ENCODE assay signal across 8 cellular contexts in the genomic region with DNA sequence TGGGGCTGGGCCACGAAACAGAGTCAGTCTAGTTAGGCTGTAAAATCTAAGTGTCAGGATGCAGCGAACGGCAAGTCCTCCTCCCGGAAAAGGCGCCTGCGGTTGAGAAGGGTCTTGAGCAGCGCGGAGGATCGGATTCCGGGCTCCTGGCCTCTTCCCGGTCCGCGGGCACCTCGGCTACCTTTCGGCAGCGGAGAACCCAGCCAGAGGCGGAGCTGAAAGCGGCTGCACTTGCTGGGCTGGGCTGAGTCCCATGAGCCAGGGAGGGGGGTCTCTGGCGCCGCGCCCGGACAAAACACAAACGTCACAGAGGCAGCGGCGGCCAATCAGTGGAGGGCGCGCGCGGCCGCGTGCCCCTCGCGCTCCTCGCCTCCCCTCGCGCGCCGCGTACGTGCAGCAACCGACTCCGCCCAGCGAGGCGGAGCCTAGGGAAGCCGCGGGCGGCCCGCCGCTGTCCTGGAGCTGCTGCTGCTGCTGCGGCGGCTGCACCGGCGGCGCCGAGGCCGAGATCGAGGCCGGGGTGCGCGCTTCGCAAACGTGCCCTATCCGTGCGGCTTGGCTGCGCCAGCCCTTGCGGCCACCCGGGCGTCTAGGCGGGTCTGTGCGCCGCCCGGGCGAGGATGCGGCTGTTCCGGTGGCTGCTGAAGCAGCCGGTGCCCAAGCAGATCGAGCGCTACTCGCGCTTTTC. TPM values are rescaled to one million over a fixed set of nuclear protein-coding genes. Genes with fewer than 3 reads are reported as not detected.
DNase-seq lines count a peak whose midpoint lies in the region; ATAC-seq and TF ChIP-seq lines count a peak whose summit lies in the region.

Gene PDK3, plus strand, starts transcription at position 451 of the 688 bp plus-strand sequence. Its CDS starts 170 bp downstream, at position 621.

- H2AFZ ChIP-seq in Loucy (ENCODE audit: low read length) = peak within 1 kb of the TSS; percentile 90
- H2AFZ ChIP-seq in neural cell (ENCODE audit: low read depth, low read length) = peak within 1 kb of the TSS; percentile 65

- H3K27me3 Mint-ChIP-seq in stimulated activated naive CD8-positive, alpha-beta T cell treated with anti-CD3 and anti-CD28 coated beads, Interleukin-15, amount 100 ng/mL, for 72 hours = no peaks in the 10 kb centered on the region

- H3K27ac ChIP-seq in neural cell (ENCODE audit: low read length) = peak within 1 kb of the TSS; percentile 71

- H3K4me3 ChIP-seq in H7 (ENCODE audit: insufficient read depth, low read depth, low read length) (peak within 1 kb of the TSS; percentile 84), Loucy (ENCODE audit: low read length, poor library complexity, severe bottlenecking) (peak within 1 kb of the TSS; percentile 90), fibroblast of the aortic adventitia (ENCODE audit: low read depth, low read length) (peak within 1 kb of the TSS; percentile 70), neural cell (ENCODE audit: low read length) (peak within 1 kb of the TSS; percentile 80)

- H3K9me2 ChIP-seq in Loucy (replicated peaks; ENCODE audit: low read depth, low read length) (no peaks in the 10 kb centered on the region), neural cell (ENCODE audit: insufficient read depth, low read length) (no peaks in the 10 kb centered on the region)

- no peak for TF ChIP-seq EP300 in neural cell (conservative IDR thresholded peaks at IDR 0.05; ENCODE audit: poor library complexity, severe bottlenecking)

- H3K27ac Mint-ChIP-seq in stimulated activated naive CD8-positive, alpha-beta T cell treated with anti-CD3 and anti-CD28 coated beads, Interleukin-15, amount 100 ng/mL, for 72 hours = peak within 1 kb of the TSS; percentile 87 to 89

- H3K9me3 ChIP-seq in Loucy (ENCODE audit: insufficient read depth, low read depth, low read length) (no peaks in the 10 kb centered on the region), neural cell (ENCODE audit: low read length) (no peaks in the 10 kb centered on the region)

- DNase-seq in ELF-1 (ENCODE audit: low read depth, low spot score) (peak; percentile 99), H7 (peak; percentile 98), fibroblast of the aortic adventitia (ENCODE audit: low read depth) (peak; percentile 76)
- DNase-seq in activated T-helper 9 cell treated with anti-CD3 and anti-CD28 coated beads, Interleukin-2, amount 50 U/mL, for 16 hours (ENCODE audit: low read depth) = peak; percentile 79
- DNase-seq in stimulated activated naive CD8-positive, alpha-beta T cell treated with anti-CD3 and anti-CD28 coated beads, Interleukin-15, amount 100 ng/mL, for 72 hours = peak; percentile 82 to 87

- peak within 1 kb of the TSS; percentile 87 to 89 for H3K4me3 Mint-ChIP-seq in stimulated activated naive CD8-positive, alpha-beta T cell treated with anti-CD3 and anti-CD28 coated beads, Interleukin-15, amount 100 ng/mL, for 72 hours

- ATAC-seq in stimulated activated naive CD8-positive, alpha-beta T cell treated with anti-CD3 and anti-CD28 coated beads, Interleukin-15, amount 100 ng/mL, for 72 hours = peak; percentile 98

- H3K4me1 ChIP-seq in Loucy (ENCODE audit: insufficient read depth, low read length, poor library complexity, severe bottlenecking) = peaks cover 30% of the 10 kb centered on the region

- peak; percentile 77 for TF ChIP-seq POLR2A in Raji (IDR thresholded peaks at IDR 0.05; ENCODE audit: insufficient read depth, low read depth, low read length)

- H3K27me3 ChIP-seq in H7 (ENCODE audit: control insufficient read depth, insufficient read depth, low read length) (peaks cover 1% of the 10 kb centered on the region; the same call in 1 of the 2 replicates), Loucy (ENCODE audit: insufficient read depth, low read length, poor library complexity, severe bottlenecking) (no peaks in the 10 kb centered on the region), neural cell (ENCODE audit: insufficient read depth, low read depth, low read length) (no peaks in the 10 kb centered on the region)

- TF ChIP-seq CTCF in Loucy (conservative IDR thresholded peaks at IDR 0.05; ENCODE audit: low read length) (no peak), fibroblast of the aortic adventitia (IDR thresholded peaks at IDR 0.05; ENCODE audit: insufficient read depth, low read length) (no peak), neural cell (IDR thresholded peaks at IDR 0.05; ENCODE audit: poor library complexity, severe bottlenecking) (no peak)

- H3K9me3 Mint-ChIP-seq in stimulated activated naive CD8-positive, alpha-beta T cell treated with anti-CD3 and anti-CD28 coated beads, Interleukin-15, amount 100 ng/mL, for 72 hours = no peaks in the 10 kb centered on the region

- H3K79me2 ChIP-seq in Loucy (ENCODE audit: insufficient read depth, low read length) (peaks cover 40% of the 10 kb centered on the region), neural cell (replicated peaks; ENCODE audit: insufficient read depth, low read length) (no peaks in the 10 kb centered on the region)

- peak; percentile 18 for TF ChIP-seq RAD21 in neural cell (conservative IDR thresholded peaks at IDR 0.05)

- H3K4me2 ChIP-seq in Loucy (ENCODE audit: low read depth, low read length, poor library complexity, severe bottlenecking) = peak within 1 kb of the TSS; percentile 96
- H3K4me2 ChIP-seq in neural cell (ENCODE audit: low read length) = peak within 1 kb of the TSS; percentile 55

- H3K4me1 Mint-ChIP-seq in stimulated activated naive CD8-positive, alpha-beta T cell treated with anti-CD3 and anti-CD28 coated beads, Interleukin-15, amount 100 ng/mL, for 72 hours = peaks cover 37% of the 10 kb centered on the region

- H3K36me3 ChIP-seq in H7 (replicated peaks; ENCODE audit: control insufficient read depth, insufficient read depth, low read length) (no peaks in the 10 kb centered on the region), Loucy (ENCODE audit: insufficient read depth, low read length) (no peaks in the 10 kb centered on the region), neural cell (ENCODE audit: insufficient read depth, low read length) (no peaks in the 10 kb centered on the region)

- peaks cover 4% of the 10 kb centered on the region for H4K20me1 ChIP-seq in Loucy (ENCODE audit: insufficient read depth, low read length, poor library complexity, severe bottlenecking)
- H4K20me1 ChIP-seq in neural cell (ENCODE audit: insufficient read depth) = no peaks in the 10 kb centered on the region

- H3F3A ChIP-seq in Loucy (ENCODE audit: low read depth) = no peaks in the 10 kb centered on the region
- no peaks in the 10 kb centered on the region for H3F3A ChIP-seq in neural cell (ENCODE audit: insufficient read depth, low read length, poor library complexity, severe bottlenecking)

- H3K9ac ChIP-seq in Loucy (ENCODE audit: low read depth, low read length, poor library complexity, severe bottlenecking) (peak within 1 kb of the TSS; percentile 83), neural cell (ENCODE audit: low read length) (peak within 1 kb of the TSS; percentile 72)

TF ChIP-seq in neural cell, 6 proteins besides CTCF, POLR2A, EP300 and RAD21:
- TF ChIP-seq POLR2AphosphoS5 (IDR thresholded peaks at IDR 0.05) (peak; percentile 67), TAF1 (IDR thresholded peaks at IDR 0.05; ENCODE audit: low read depth) (no peak), EZH2 (IDR thresholded peaks at IDR 0.05; ENCODE audit: borderline replicate concordance, insufficient read depth, low read length, poor library complexity, severe bottlenecking) (no peak), MXI1 (conservative IDR thresholded peaks at IDR 0.05; ENCODE audit: poor library complexity, severe bottlenecking) (peak; percentile 46), SMC3 (conservative IDR thresholded peaks at IDR 0.05; ENCODE audit: poor library complexity) (peak; percentile 36)
- TF ChIP-seq, protein P1, sequence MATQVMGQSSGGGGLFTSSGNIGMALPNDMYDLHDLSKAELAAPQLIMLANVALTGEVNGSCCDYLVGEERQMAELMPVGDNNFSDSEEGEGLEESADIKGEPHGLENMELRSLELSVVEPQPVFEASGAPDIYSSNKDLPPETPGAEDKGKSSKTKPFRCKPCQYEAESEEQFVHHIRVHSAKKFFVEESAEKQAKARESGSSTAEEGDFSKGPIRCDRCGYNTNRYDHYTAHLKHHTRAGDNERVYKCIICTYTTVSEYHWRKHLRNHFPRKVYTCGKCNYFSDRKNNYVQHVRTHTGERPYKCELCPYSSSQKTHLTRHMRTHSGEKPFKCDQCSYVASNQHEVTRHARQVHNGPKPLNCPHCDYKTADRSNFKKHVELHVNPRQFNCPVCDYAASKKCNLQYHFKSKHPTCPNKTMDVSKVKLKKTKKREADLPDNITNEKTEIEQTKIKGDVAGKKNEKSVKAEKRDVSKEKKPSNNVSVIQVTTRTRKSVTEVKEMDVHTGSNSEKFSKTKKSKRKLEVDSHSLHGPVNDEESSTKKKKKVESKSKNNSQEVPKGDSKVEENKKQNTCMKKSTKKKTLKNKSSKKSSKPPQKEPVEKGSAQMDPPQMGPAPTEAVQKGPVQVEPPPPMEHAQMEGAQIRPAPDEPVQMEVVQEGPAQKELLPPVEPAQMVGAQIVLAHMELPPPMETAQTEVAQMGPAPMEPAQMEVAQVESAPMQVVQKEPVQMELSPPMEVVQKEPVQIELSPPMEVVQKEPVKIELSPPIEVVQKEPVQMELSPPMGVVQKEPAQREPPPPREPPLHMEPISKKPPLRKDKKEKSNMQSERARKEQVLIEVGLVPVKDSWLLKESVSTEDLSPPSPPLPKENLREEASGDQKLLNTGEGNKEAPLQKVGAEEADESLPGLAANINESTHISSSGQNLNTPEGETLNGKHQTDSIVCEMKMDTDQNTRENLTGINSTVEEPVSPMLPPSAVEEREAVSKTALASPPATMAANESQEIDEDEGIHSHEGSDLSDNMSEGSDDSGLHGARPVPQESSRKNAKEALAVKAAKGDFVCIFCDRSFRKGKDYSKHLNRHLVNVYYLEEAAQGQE (IDR thresholded peaks at IDR 0.05; ENCODE audit: borderline replicate concordance) = peak; percentile 68

RNA-seq across cellular contexts. Expression of gene PDK3, which starts in this region (rescaled TPM):
- total RNA-seq in H7 (2014; rRNA removed; shearing (Covaris generic)) = 29.3 and 43.6 TPM in 2 replicates
- 2.9 and 6.7 TPM in 2 replicates for total RNA-seq in fibroblast of the aortic adventitia (ENCODE audit: low replicate concordance)
- polyA plus RNA-seq in neural cell = 2.1 and 2.9 TPM in 2 replicates
- polyA minus RNA-seq in neural cell = 13.5 and 20.0 TPM in 2 replicates

Comparison
In these comparisons a context has a peak if more than half of its experiments do, and no peak if none do; other contexts are left out.
1. Peak in every context shown above with its lines: DNase-seq, ATAC-seq, H3K4me3 ChIP-seq and H3K27ac ChIP-seq.